In the genomic region with DNA sequence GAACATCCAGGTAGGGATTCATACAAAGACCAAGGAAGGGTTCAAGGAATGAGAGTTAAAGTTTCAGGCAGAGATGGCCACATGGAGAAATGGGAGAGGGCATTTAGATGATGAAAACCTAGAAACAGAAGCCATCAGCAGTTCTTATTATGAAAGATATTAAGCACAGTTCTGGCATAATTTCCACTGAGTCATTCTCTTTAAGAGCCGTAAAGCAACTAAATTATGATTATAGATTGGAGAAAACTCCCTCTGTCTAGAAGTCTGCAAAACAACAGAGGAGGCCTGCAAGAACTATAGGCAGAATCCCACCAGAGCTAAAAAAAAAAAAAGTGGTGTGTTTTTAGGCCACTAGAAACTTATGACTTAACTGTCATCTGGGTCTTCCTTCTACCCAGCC, we compare ENCODE assay signal across 25 cellular contexts.
"Had no signal": no experiment of that assay in that cellular context is flagged by ENCODE, and none has a peak within 500 bp of the region (broad histone marks: within the 10 kb centered on the region; RNA-seq: fewer than 3 reads in every experiment).

No MANE protein-coding gene starts in this region.

- H3K4me3 ChIP-seq: gastrocnemius medialis, left lung, mucosa of descending colon, prostate gland, right atrium auricular region, stomach, testis, tibial artery had no signal

- H3K36me3 ChIP-seq: gastrocnemius medialis, left lung, prostate gland, right atrium auricular region, stomach, tibial artery had no signal

- DNase-seq: cerebellar nuclear complex; cortex of kidney; effector memory CD8-positive, alpha-beta T cell; foreskin fibroblast; gastrocnemius medialis; head of caudate nucleus; kidney; left cardiac atrium; left lung; mesenchymal stem cell; mucosa of descending colon; naive B cell; nephron progenitor cell; nucleus accumbens; stimulated activated CD4-positive, alpha-beta T cell treated with anti-CD3 and anti-CD28 coated beads, Interleukin-2, amount 100 ng/mL, for 24 hours; stimulated activated CD4-positive, alpha-beta T cell treated with anti-CD3 and anti-CD28 coated beads, Interleukin-4, amount 100 ng/mL, for 24 hours; stimulated activated naive CD4-positive, alpha-beta T cell treated with Interleukin-2 at 50 U/mL for 16 hours; stomach; substantia nigra; testis; tibial artery had no signal

- H3K27ac ChIP-seq: gastrocnemius medialis, left lung, prostate gland, right atrium auricular region, stomach, testis, tibial artery had no signal

- H3K4me1 ChIP-seq: left lung, prostate gland, stomach, testis, tibial artery had no signal

- H3K9me3 ChIP-seq: gastrocnemius medialis, left lung, mucosa of descending colon, prostate gland, right atrium auricular region, stomach, testis, tibial artery had no signal

- ATAC-seq: effector memory CD8-positive, alpha-beta T cell; gastrocnemius medialis; left cardiac atrium; left lung; mucosa of descending colon; sciatic nerve; stimulated activated effector memory CD8-positive, alpha-beta T cell treated with anti-CD3 and anti-CD28 coated beads, Interleukin-12 subunit alpha, Interleukin-12 subunit beta, amount 100 ng/mL, for 72 hours had no signal

- H3K27me3 ChIP-seq: gastrocnemius medialis, left lung, right atrium auricular region, stomach, testis, tibial artery had no signal
